23 cellular contexts compared by ENCODE assay signal in the genomic region with DNA sequence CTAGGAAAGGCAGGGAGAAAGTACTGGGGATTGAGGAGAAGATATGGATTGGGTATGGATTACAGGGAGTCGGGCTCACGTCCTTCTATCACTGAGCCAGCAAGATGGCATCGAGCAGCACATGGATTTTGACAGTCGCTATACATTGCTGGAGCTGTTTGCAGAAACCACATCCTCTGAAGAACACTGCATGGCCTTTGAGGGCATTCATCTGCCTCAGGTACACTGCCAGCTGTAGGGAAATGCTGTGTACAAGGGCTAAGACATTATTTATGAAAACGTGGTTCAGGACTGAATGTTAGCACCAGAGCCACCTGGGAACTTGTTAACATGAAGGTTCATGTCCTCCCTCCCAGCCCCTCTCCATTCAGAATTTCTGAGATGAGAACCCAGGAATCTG. TPM values are rescaled to one million over a fixed set of nuclear protein-coding genes. Genes with fewer than 3 reads are reported as not detected.
DNase-seq lines count a peak whose midpoint lies in the region; ATAC-seq, FAIRE-seq and TF ChIP-seq lines count a peak whose summit lies in the region.
"Had no signal": no experiment of that assay in that cellular context is flagged by ENCODE, and none has a peak within 500 bp of the region (broad histone marks: within the 10 kb centered on the region; RNA-seq: fewer than 3 reads in every experiment).

No MANE protein-coding gene starts in this region.

- no peaks in the 10 kb centered on the region for H3K27me3 Mint-ChIP-seq in T-cell
- no peaks in the 10 kb centered on the region for H3K27me3 Mint-ChIP-seq in activated naive CD8-positive, alpha-beta T cell treated with anti-CD3 and anti-CD28 coated beads, Interleukin-2, amount 50 U/mL, for 24 hours
- H3K27me3 Mint-ChIP-seq: stimulated activated naive B cell treated with anti-CD40 and anti-IgM and Interleukin-4, amounts not matched to agents 10 μg/mL and 1 μg/mL and 100 μg/mL, for 72 hours; type B pancreatic cell had no signal

- no peak overlapping the region for H2AFZ ChIP-seq in HepG2 (ENCODE audit: low read length)

- peak overlapping the region; percentile 65 to 86 for H3K27ac Mint-ChIP-seq in T-cell
- peak overlapping the region; percentile 84 for H3K27ac Mint-ChIP-seq in activated naive CD8-positive, alpha-beta T cell treated with anti-CD3 and anti-CD28 coated beads, Interleukin-2, amount 50 U/mL, for 24 hours
- H3K27ac Mint-ChIP-seq: stimulated activated naive B cell treated with anti-CD40 and anti-IgM and Interleukin-4, amounts not matched to agents 10 μg/mL and 1 μg/mL and 100 μg/mL, for 72 hours; type B pancreatic cell had no signal

- peaks cover 64 to 67% (median 65%) of the 10 kb centered on the region in 3 donors for H3K4me1 Mint-ChIP-seq in T-cell
- peaks cover 53% of the 10 kb centered on the region for H3K4me1 Mint-ChIP-seq in activated naive CD8-positive, alpha-beta T cell treated with anti-CD3 and anti-CD28 coated beads, Interleukin-2, amount 50 U/mL, for 24 hours

- no TSS peak for BruUV-seq in HepG2 (replicated peaks; lab: Mats Ljungman, UMichigan)

- H3K4me1 ChIP-seq in HepG2 (ENCODE audit: insufficient read depth, low read length) (peaks cover 29% of the 10 kb centered on the region), right lobe of liver (peaks cover 0 to 15% (median 0%) of the 10 kb centered on the region in 4 donors)
- H3K4me1 ChIP-seq: colonic mucosa had no signal

- no peak for TF ChIP-seq RAD21 in HepG2 (CRISPR knock-in tag; IDR thresholded peaks at IDR 0.05)

- H3K9me3 Mint-ChIP-seq in T-cell: no peaks in the 10 kb centered on the region
- no peaks in the 10 kb centered on the region for H3K9me3 Mint-ChIP-seq in activated naive CD8-positive, alpha-beta T cell treated with anti-CD3 and anti-CD28 coated beads, Interleukin-2, amount 50 U/mL, for 24 hours
- H3K9me3 Mint-ChIP-seq: natural killer cell; stimulated activated naive B cell treated with anti-CD40 and anti-IgM and Interleukin-4, amounts not matched to agents 10 μg/mL and 1 μg/mL and 100 μg/mL, for 72 hours; type B pancreatic cell had no signal

- DNase-seq in HepG2 (ENCODE audit: low spot score) (no peak), right lobe of liver (no peak), T-cell (peak in 26 of 34 experiments; percentile 4 to 57 (median 34)), dedifferentiated amniotic fluid mesenchymal stem cell (ENCODE audit: extremely low spot score) (no peak), head of caudate nucleus (no peak)
- no peak for DNase-seq in activated naive CD8-positive, alpha-beta T cell treated with anti-CD3 and anti-CD28 coated beads, Interleukin-2, amount 50 U/mL, for 24 hours
- DNase-seq: brain microvascular endothelial cell; colonic mucosa; glutamatergic neuron; GOT3; KG1; left colon; natural killer cell; NCI-H1048; pancreas; stimulated activated naive B cell treated with anti-CD40 and anti-IgM and Interleukin-4, amounts not matched to agents 10 μg/mL and 1 μg/mL and 100 μg/mL, for 72 hours had no signal

- TF ChIP-seq EP300 in HepG2 (IDR thresholded peaks at IDR 0.05; ENCODE audit: low read depth in 2 of 2, low read length in 2 of 2) (no peak), HepG2 (CRISPR knock-in tag; IDR thresholded peaks at IDR 0.05; ENCODE audit: borderline replicate concordance) (no peak)

- POLR2A ChIA-PET in HepG2 (lab: Yijun Ruan, JAX): no interaction called here
- POLR2A ChIA-PET in T-cell (lab: Charles Lee): no interaction called here

- 74% methylated on average over 5 of the region's 5 CpGs for WGBS in HepG2 (ENCODE audit: low lambda C conversion rate)
- 65% methylated on average over 5 of the region's 5 CpGs for WGBS in right lobe of liver (ENCODE audit: insufficient coverage, low coverage, low lambda C conversion rate, missing lambda C conversion rate)

- H3K4me3 Mint-ChIP-seq in T-cell: peak overlapping the region; percentile 0 to 88 (median 45)
- H3K4me3 Mint-ChIP-seq in activated naive CD8-positive, alpha-beta T cell treated with anti-CD3 and anti-CD28 coated beads, Interleukin-2, amount 50 U/mL, for 24 hours: peak overlapping the region; percentile 63
- H3K4me3 Mint-ChIP-seq: natural killer cell; stimulated activated naive B cell treated with anti-CD40 and anti-IgM and Interleukin-4, amounts not matched to agents 10 μg/mL and 1 μg/mL and 100 μg/mL, for 72 hours; type B pancreatic cell had no signal

- no peak for TF ChIP-seq CTCF in HepG2 (CRISPR knock-in tag; IDR thresholded peaks at IDR 0.05)
- TF ChIP-seq CTCF in right lobe of liver (IDR thresholded peaks at IDR 0.05): no peak

- no peak overlapping the region for H3K4me3 ChIP-seq in HepG2 (replicated peaks in 1 of 3; ENCODE audit: insufficient read depth in 1 of 3, low read depth in 2 of 3, low read length in 3 of 3)
- H3K4me3 ChIP-seq in right lobe of liver: no peak overlapping the region
- H3K4me3 ChIP-seq: colonic mucosa, pancreas had no signal

- peak; percentile 18 for FAIRE-seq in HepG2 (lab: Jason Lieb, UNC)
- FAIRE-seq: pancreas, RCC 7860 had no signal

- H3K36me3 ChIP-seq in HepG2 (replicated peaks in 1 of 2; ENCODE audit: control insufficient read depth in 1 of 2, insufficient read depth in 2 of 2, low read length in 2 of 2) (peaks cover 6 to 7% of the 10 kb centered on the region in 2 experiments; a peak in 3 of 5 replicates), right lobe of liver (peaks cover 0 to 21% (median 0%) of the 10 kb centered on the region in 4 donors)
- H3K36me3 ChIP-seq: colonic mucosa had no signal

- H3K9ac ChIP-seq in HepG2 (ENCODE audit: insufficient read depth, low read depth, low read length): no peak overlapping the region

- in situ Hi-C loops in HepG2 (cut with HindIII; ENCODE audit: extremely low pct_ligation_motif_present, low pct_unique_long_range_greater_than_20kb): no loop called here

- ATAC-seq in HepG2 (no peak), right lobe of liver (no peak), T-cell (replicated peaks in 1 of 4) (peak; percentile 44 to 70 (median 60)), HG02973 (IDR thresholded peaks at IDR 0.05; ENCODE audit: unreplicated experiment) (no peak)
- peak; percentile 25 for ATAC-seq in activated naive CD8-positive, alpha-beta T cell treated with anti-CD3 and anti-CD28 coated beads, Interleukin-2, amount 50 U/mL, for 24 hours
- ATAC-seq: left colon; natural killer cell; pancreas; stimulated activated naive B cell treated with anti-CD40 and anti-IgM and Interleukin-4, amounts not matched to agents 10 μg/mL and 1 μg/mL and 100 μg/mL, for 72 hours had no signal

- H3K9me3 ChIP-seq in HepG2 (ENCODE audit: low read length) (no peaks in the 10 kb centered on the region), right lobe of liver (no peaks in the 10 kb centered on the region)
- H3K9me3 ChIP-seq: colonic mucosa, pancreas had no signal

- H3K27me3 ChIP-seq in HepG2 (ENCODE audit: control insufficient read depth in 1 of 2, insufficient read depth in 2 of 2, low read length in 2 of 2) (no peaks in the 10 kb centered on the region; a peak in 1 of 5 replicates), right lobe of liver (no peaks in the 10 kb centered on the region)
- H3K27me3 ChIP-seq: brain microvascular endothelial cell, colonic mucosa, pancreas had no signal

- H3K27ac ChIP-seq in HepG2 (ENCODE audit: extremely low read length, insufficient read depth, low read length): no peak overlapping the region
- no peak overlapping the region for H3K27ac ChIP-seq in right lobe of liver
- H3K27ac ChIP-seq in temporal lobe (ENCODE audit: low read depth, low read length): peak overlapping the region; percentile 19
- H3K27ac ChIP-seq: brain microvascular endothelial cell, colonic mucosa, pancreas had no signal

- H3K4me2 ChIP-seq in HepG2 (ENCODE audit: low read depth, low read length): no peak overlapping the region

- CTCF ChIA-PET in HepG2 (lab: Yijun Ruan, JAX; ENCODE audit: low intra/inter-chr PET ratio, low total read pairs) (no interaction called here), T-cell (lab: Charles Lee) (no interaction called here)

- TF ChIP-seq POLR2A in HepG2 (IDR thresholded peaks at IDR 0.05; ENCODE audit: insufficient read depth in 1 of 2, low read depth in 2 of 2, low read length in 2 of 2) (no peak), right lobe of liver (IDR thresholded peaks at IDR 0.05) (no peak)

- no peaks in the 10 kb centered on the region for H4K20me1 ChIP-seq in HepG2 (ENCODE audit: insufficient read depth, low read length)

- H3K36me3 Mint-ChIP-seq in T-cell: peaks cover 38% of the 10 kb centered on the region
- H3K36me3 Mint-ChIP-seq in activated naive CD8-positive, alpha-beta T cell treated with anti-CD3 and anti-CD28 coated beads, Interleukin-2, amount 50 U/mL, for 24 hours (ENCODE audit: low read depth): peaks cover 17% of the 10 kb centered on the region
- H3K36me3 Mint-ChIP-seq: natural killer cell had no signal

- no peaks in the 10 kb centered on the region for H3K79me2 ChIP-seq in HepG2 (ENCODE audit: insufficient read depth, low read length)

- intact Hi-C loops in HepG2 (cut with micrococcal nuclease; ENCODE audit: unreplicated experiment) (no loop called here), right lobe of liver (cut with DNase I) (no loop called here), head of caudate nucleus (cut with DNase I) (no loop called here)

RNA-seq across cellular contexts. Expression of a gene that starts 3.4 kb away (rescaled TPM):
- total RNA-seq in HepG2 (2016; rRNA removed; fragmentation: Illumina TruSeq; extraction: Trizol): 10.5 and 11.4 TPM in 2 replicates
- total RNA-seq in HepG2 (2016; cell fraction: cytosol; rRNA removed; fragmentation: Illumina TruSeq; extraction: Trizol; ENCODE audit: low read depth): 2.5 and 3.7 TPM in 2 replicates
- total RNA-seq in HepG2 (2016; cell fraction: insoluble cytoplasmic fraction; rRNA removed; fragmentation: Illumina TruSeq; extraction: Trizol): 8.8 and 14.5 TPM in 2 replicates
- total RNA-seq in HepG2 (2016; cell fraction: membrane; rRNA removed; fragmentation: Illumina TruSeq; extraction: Trizol): 3.3 and 4.2 TPM in 2 replicates
- 18.4 and 18.7 TPM in 2 replicates for total RNA-seq in HepG2 (2016; cell fraction: nucleus; rRNA removed; fragmentation: Illumina TruSeq; extraction: Trizol)
- 13.7 and 15.3 TPM in 2 replicates for polyA plus RNA-seq in HepG2 (2011; rRNA removed)
- polyA plus RNA-seq in HepG2 (2011; cell fraction: cytosol; rRNA removed): 4.9 and 5.0 TPM in 2 replicates
- 123 and 139 TPM in 2 replicates for polyA plus RNA-seq in HepG2 (2011; cell fraction: nucleus; rRNA removed)
- polyA plus RNA-seq in HepG2 (2012): 9.9 and 12.7 TPM in 2 replicates
- 1.2 and 1.5 TPM in 2 replicates for polyA plus RNA-seq in HepG2 (2016; cell fraction: cytosol; fragmentation: Illumina TruSeq; extraction: Trizol; ENCODE audit: low read depth)
- 6.8 and 7.5 TPM in 2 replicates for polyA plus RNA-seq in HepG2 (2016; cell fraction: insoluble cytoplasmic fraction; fragmentation: Illumina TruSeq; extraction: Trizol; ENCODE audit: low read depth)
- polyA plus RNA-seq in HepG2 (2016; cell fraction: membrane; fragmentation: Illumina TruSeq; extraction: Trizol; ENCODE audit: low read depth): 1.9 and 2.7 TPM in 2 replicates
- polyA plus RNA-seq in HepG2 (2016; cell fraction: nucleus; fragmentation: Illumina TruSeq; extraction: Trizol; ENCODE audit: insufficient read depth, low read depth): 44.2 and 47.7 TPM in 2 replicates
- polyA minus RNA-seq in HepG2 (2011; rRNA and poly(A)+ RNA removed; ENCODE audit: low replicate concordance): 19.3 and 22.3 TPM in 2 replicates
- 4.7 and 5.5 TPM in 2 replicates for polyA minus RNA-seq in HepG2 (2011; cell fraction: cytosol; rRNA and poly(A)+ RNA removed)
- polyA minus RNA-seq in HepG2 (2011; cell fraction: nucleus; rRNA and poly(A)+ RNA removed): 30.8 and 32.9 TPM in 2 replicates
- 10 to 100 TPM; 14.4 to 17.7 (median 15.2) TPM for total RNA-seq in right lobe of liver
- total RNA-seq in T-cell: 100 to 1,000 TPM in 1 of 5 donors, 10 to 100 TPM in 4; 92.5 to 107 (median 96.5) TPM
- 23.4 TPM for total RNA-seq in temporal lobe

RNA-seq across cellular contexts. Expression of a gene that starts 14.3 kb away (rescaled TPM):
- 21.0 and 25.5 TPM in 2 replicates for total RNA-seq in HepG2 (2016; rRNA removed; fragmentation: Illumina TruSeq; extraction: Trizol)
- 4.5 and 4.8 TPM in 2 replicates for total RNA-seq in HepG2 (2016; cell fraction: cytosol; rRNA removed; fragmentation: Illumina TruSeq; extraction: Trizol; ENCODE audit: low read depth)
- total RNA-seq in HepG2 (2016; cell fraction: insoluble cytoplasmic fraction; rRNA removed; fragmentation: Illumina TruSeq; extraction: Trizol): 19.0 and 26.0 TPM in 2 replicates
- 20.6 and 21.0 TPM in 2 replicates for total RNA-seq in HepG2 (2016; cell fraction: membrane; rRNA removed; fragmentation: Illumina TruSeq; extraction: Trizol)
- 15.5 and 17.7 TPM in 2 replicates for total RNA-seq in HepG2 (2016; cell fraction: nucleus; rRNA removed; fragmentation: Illumina TruSeq; extraction: Trizol)
- polyA plus RNA-seq in HepG2 (2011; rRNA removed): 44.1 and 45.7 TPM in 2 replicates
- polyA plus RNA-seq in HepG2 (2011; cell fraction: cytosol; rRNA removed): 30.8 and 42.8 TPM in 2 replicates
- polyA plus RNA-seq in HepG2 (2011; cell fraction: nucleus; rRNA removed): 50.7 and 72.8 TPM in 2 replicates
- 18.6 and 23.1 TPM in 2 replicates for polyA plus RNA-seq in HepG2 (2012)
- polyA plus RNA-seq in HepG2 (2016; cell fraction: cytosol; fragmentation: Illumina TruSeq; extraction: Trizol; ENCODE audit: low read depth): 5.2 and 5.4 TPM in 2 replicates
- polyA plus RNA-seq in HepG2 (2016; cell fraction: insoluble cytoplasmic fraction; fragmentation: Illumina TruSeq; extraction: Trizol; ENCODE audit: low read depth): 26.4 and 31.7 TPM in 2 replicates
- polyA plus RNA-seq in HepG2 (2016; cell fraction: membrane; fragmentation: Illumina TruSeq; extraction: Trizol; ENCODE audit: low read depth): 19.0 and 19.4 TPM in 2 replicates
- 33.8 and 35.3 TPM in 2 replicates for polyA plus RNA-seq in HepG2 (2016; cell fraction: nucleus; fragmentation: Illumina TruSeq; extraction: Trizol; ENCODE audit: insufficient read depth, low read depth)
- polyA minus RNA-seq in HepG2 (2011; rRNA and poly(A)+ RNA removed; ENCODE audit: low replicate concordance): 59.4 and 75.9 TPM in 2 replicates
- polyA minus RNA-seq in HepG2 (2011; cell fraction: cytosol; rRNA and poly(A)+ RNA removed): 19.9 and 20.3 TPM in 2 replicates
- 20.2 and 21.3 TPM in 2 replicates for polyA minus RNA-seq in HepG2 (2011; cell fraction: nucleus; rRNA and poly(A)+ RNA removed)
- total RNA-seq in right lobe of liver: 10 to 100 TPM in 4 of 6 experiments, 1 to 10 TPM in 2; 4.9 to 17.0 (median 11.3) TPM
- total RNA-seq in T-cell: 10 to 100 TPM; 19.6 to 34.1 (median 33.7) TPM
- 7.6 TPM for total RNA-seq in temporal lobe

RNA-seq across cellular contexts. Expression of a gene that starts 43.9 kb away (rescaled TPM):
- 75.0 and 75.1 TPM in 2 replicates for total RNA-seq in HepG2 (2016; rRNA removed; fragmentation: Illumina TruSeq; extraction: Trizol)
- 50.9 and 56.3 TPM in 2 replicates for total RNA-seq in HepG2 (2016; cell fraction: cytosol; rRNA removed; fragmentation: Illumina TruSeq; extraction: Trizol; ENCODE audit: low read depth)
- total RNA-seq in HepG2 (2016; cell fraction: insoluble cytoplasmic fraction; rRNA removed; fragmentation: Illumina TruSeq; extraction: Trizol): 75.1 and 81.5 TPM in 2 replicates
- total RNA-seq in HepG2 (2016; cell fraction: membrane; rRNA removed; fragmentation: Illumina TruSeq; extraction: Trizol): 52.3 and 60.5 TPM in 2 replicates
- total RNA-seq in HepG2 (2016; cell fraction: nucleus; rRNA removed; fragmentation: Illumina TruSeq; extraction: Trizol): 31.4 and 33.7 TPM in 2 replicates
- 56.5 and 65.8 TPM in 2 replicates for polyA plus RNA-seq in HepG2 (2011; rRNA removed)
- 106 and 143 TPM in 2 replicates for polyA plus RNA-seq in HepG2 (2011; cell fraction: cytosol; rRNA removed)
- polyA plus RNA-seq in HepG2 (2011; cell fraction: nucleus; rRNA removed): 62.4 and 67.4 TPM in 2 replicates
- polyA plus RNA-seq in HepG2 (2012): 43.1 and 47.9 TPM in 2 replicates
- 62.6 and 68.8 TPM in 2 replicates for polyA plus RNA-seq in HepG2 (2016; cell fraction: cytosol; fragmentation: Illumina TruSeq; extraction: Trizol; ENCODE audit: low read depth)
- polyA plus RNA-seq in HepG2 (2016; cell fraction: insoluble cytoplasmic fraction; fragmentation: Illumina TruSeq; extraction: Trizol; ENCODE audit: low read depth): 76.7 and 82.8 TPM in 2 replicates
- 47.1 and 47.7 TPM in 2 replicates for polyA plus RNA-seq in HepG2 (2016; cell fraction: membrane; fragmentation: Illumina TruSeq; extraction: Trizol; ENCODE audit: low read depth)
- 66.2 and 72.5 TPM in 2 replicates for polyA plus RNA-seq in HepG2 (2016; cell fraction: nucleus; fragmentation: Illumina TruSeq; extraction: Trizol; ENCODE audit: insufficient read depth, low read depth)
- 38.8 and 62.4 TPM in 2 replicates for polyA minus RNA-seq in HepG2 (2011; rRNA and poly(A)+ RNA removed; ENCODE audit: low replicate concordance)
- 10.5 and 15.4 TPM in 2 replicates for polyA minus RNA-seq in HepG2 (2011; cell fraction: cytosol; rRNA and poly(A)+ RNA removed)
- polyA minus RNA-seq in HepG2 (2011; cell fraction: nucleus; rRNA and poly(A)+ RNA removed): 15.3 and 16.7 TPM in 2 replicates
- total RNA-seq in right lobe of liver: 100 to 1,000 TPM in 2 of 6 experiments, 10 to 100 TPM in 4; 50.7 to 107 (median 62.4) TPM
- total RNA-seq in T-cell: 10 to 100 TPM; 28.5 to 76.1 (median 57.5) TPM
- 12.8 TPM for total RNA-seq in temporal lobe

RNA-seq across cellular contexts. Expression of a gene that starts 57.9 kb away (rescaled TPM):
- total RNA-seq in HepG2 (2016; rRNA removed; fragmentation: Illumina TruSeq; extraction: Trizol) (0.10 and 0.33 TPM in 2 replicates), right lobe of liver (1 to 10 TPM in 2 of 6 experiments, under 1 TPM in 4; 0.83 to 1.6 (median 0.87) TPM), T-cell (under 1 TPM in 2 of 5 donors, not detected in 3; 0.03 to 0.07 TPM), temporal lobe (15.0 TPM)
- 0.18 and 0.20 TPM in 2 replicates for total RNA-seq in HepG2 (2016; cell fraction: cytosol; rRNA removed; fragmentation: Illumina TruSeq; extraction: Trizol; ENCODE audit: low read depth)
- total RNA-seq in HepG2 (2016; cell fraction: insoluble cytoplasmic fraction; rRNA removed; fragmentation: Illumina TruSeq; extraction: Trizol): 0.13 and 0.32 TPM in 2 replicates
- 0.25 and 0.28 TPM in 2 replicates for total RNA-seq in HepG2 (2016; cell fraction: membrane; rRNA removed; fragmentation: Illumina TruSeq; extraction: Trizol)
- 0.47 TPM in 2 replicates for total RNA-seq in HepG2 (2016; cell fraction: nucleus; rRNA removed; fragmentation: Illumina TruSeq; extraction: Trizol)
- polyA plus RNA-seq in HepG2 (2011; rRNA removed): 0.24 and 0.50 TPM in 2 replicates
- polyA plus RNA-seq in HepG2 (2011; cell fraction: cytosol; rRNA removed): 0.09 and 0.10 TPM in 2 replicates
- polyA plus RNA-seq in HepG2 (2011; cell fraction: nucleus; rRNA removed): 1.4 and 2.2 TPM in 2 replicates
- polyA plus RNA-seq in HepG2 (2012): 0.53 and 0.62 TPM in 2 replicates
- not detected in 2 replicates for polyA plus RNA-seq in HepG2 (2016; cell fraction: cytosol; fragmentation: Illumina TruSeq; extraction: Trizol; ENCODE audit: low read depth)
- 0.19 TPM in 2 replicates for polyA plus RNA-seq in HepG2 (2016; cell fraction: insoluble cytoplasmic fraction; fragmentation: Illumina TruSeq; extraction: Trizol; ENCODE audit: low read depth)
- 0.06 and 0.07 TPM in 2 replicates for polyA plus RNA-seq in HepG2 (2016; cell fraction: membrane; fragmentation: Illumina TruSeq; extraction: Trizol; ENCODE audit: low read depth)
- polyA plus RNA-seq in HepG2 (2016; cell fraction: nucleus; fragmentation: Illumina TruSeq; extraction: Trizol; ENCODE audit: insufficient read depth, low read depth): 0.84 and 0.86 TPM in 2 replicates
- 1.2 TPM in 1 of 2 replicates, not detected in the other for polyA minus RNA-seq in HepG2 (2011; rRNA and poly(A)+ RNA removed; ENCODE audit: low replicate concordance)
- 0.18 and 0.49 TPM in 2 replicates for polyA minus RNA-seq in HepG2 (2011; cell fraction: cytosol; rRNA and poly(A)+ RNA removed)
- 1.4 and 1.7 TPM in 2 replicates for polyA minus RNA-seq in HepG2 (2011; cell fraction: nucleus; rRNA and poly(A)+ RNA removed)
- total RNA-seq: Daoy, NCI-H460, SK-MEL-5 had no signal

Comparison
In these comparisons a context has a peak if more than half of its experiments do, and no peak if none do; other contexts are left out.
1. ATAC-seq: peak in T-cell (4 of 4) and activated naive CD8-positive, alpha-beta T cell treated with anti-CD3 and anti-CD28 coated beads, Interleukin-2, amount 50 U/mL, for 24 hours (single experiment); none in HepG2 (single experiment), right lobe of liver (0 of 4) and HG02973 (single experiment).
2. DNase-seq: peak in T-cell (26 of 34); none in HepG2 (single experiment), right lobe of liver (0 of 3), activated naive CD8-positive, alpha-beta T cell treated with anti-CD3 and anti-CD28 coated beads, Interleukin-2, amount 50 U/mL, for 24 hours (single experiment), dedifferentiated amniotic fluid mesenchymal stem cell (single experiment) and head of caudate nucleus (0 of 42).